ENCODE assay signal across 10 cellular contexts in the genomic region with DNA sequence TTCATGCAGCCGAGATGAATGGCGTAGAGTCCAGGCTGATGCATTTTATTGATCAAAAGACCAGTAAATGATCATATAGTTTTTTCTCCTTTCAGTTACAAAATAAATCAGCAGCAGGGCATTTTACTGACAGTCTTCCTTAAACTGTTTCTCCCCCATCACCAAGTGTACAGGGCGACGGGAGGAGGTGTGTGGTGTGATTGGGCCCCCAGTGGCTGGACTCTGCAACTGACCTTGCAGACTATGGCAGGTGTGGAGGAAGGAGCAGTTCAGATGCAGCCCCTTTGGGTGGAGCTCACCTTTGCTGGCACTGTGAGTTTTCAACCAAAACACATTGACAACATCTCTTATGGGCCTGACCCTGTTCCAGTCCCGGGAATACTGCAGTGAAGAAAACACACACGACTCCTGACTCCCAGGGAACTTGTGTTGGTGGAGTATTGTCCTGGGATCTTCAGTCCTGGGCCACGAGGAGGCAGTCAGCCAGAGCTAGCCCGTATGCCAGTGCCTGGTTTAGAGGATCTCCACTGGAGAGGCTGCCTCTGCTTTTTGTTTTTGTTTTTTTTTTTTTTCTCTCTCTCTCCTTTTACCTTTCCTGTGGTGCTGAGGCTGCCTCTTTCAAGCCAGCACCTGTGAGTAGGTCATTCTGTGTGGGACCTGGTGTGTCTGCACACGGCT. TPM values are rescaled to one million over a fixed set of nuclear protein-coding genes. Genes with fewer than 3 reads are reported as not detected.
DNase-seq lines count a peak whose midpoint lies in the region; ATAC-seq lines count a peak whose summit lies in the region.
"Had no signal": no experiment of that assay in that cellular context is flagged by ENCODE, and none has a peak within 500 bp of the region (broad histone marks: within the 10 kb centered on the region; RNA-seq: fewer than 3 reads in every experiment).

No MANE protein-coding gene starts in this region.

- H3K4me1 Mint-ChIP-seq in activated naive CD8-positive, alpha-beta T cell treated with anti-CD3 and anti-CD28 coated beads, Interleukin-2, amount 50 U/mL, for 24 hours, result peaks cover 48% of the 10 kb centered on the region
- peaks cover 42 to 52% (median 47%) of the 10 kb centered on the region in 3 donors for H3K4me1 Mint-ChIP-seq in naive B cell

- DNase-seq in COLO668 (lab: John Stamatoyannopoulos, UW; ENCODE audit: unreplicated experiment), result peak; percentile 9
- peak; percentile 50 for DNase-seq in HPDE6-E6E7 (ENCODE audit: extremely low spot score)
- DNase-seq in activated naive CD8-positive, alpha-beta T cell treated with anti-CD3 and anti-CD28 coated beads, Interleukin-2, amount 50 U/mL, for 24 hours, result no peak
- no peak for DNase-seq in naive B cell
- no peak for DNase-seq in globus pallidus (ENCODE audit: low spot score)
- DNase-seq in GF-D8 (lab: John Stamatoyannopoulos, UW), result no peak
- DNase-seq in AML-193 (lab: John Stamatoyannopoulos, UW), result no peak

- no peak for ATAC-seq in activated naive CD8-positive, alpha-beta T cell treated with anti-CD3 and anti-CD28 coated beads, Interleukin-2, amount 50 U/mL, for 24 hours
- no peak for ATAC-seq in naive B cell (ENCODE audit: low read depth in 2 of 2)
- no peak for ATAC-seq in GM19455 (IDR thresholded peaks at IDR 0.05; ENCODE audit: unreplicated experiment)
- ATAC-seq: gastroesophageal sphincter had no signal

- no peak overlapping the region for H3K4me3 Mint-ChIP-seq in activated naive CD8-positive, alpha-beta T cell treated with anti-CD3 and anti-CD28 coated beads, Interleukin-2, amount 50 U/mL, for 24 hours
- H3K4me3 Mint-ChIP-seq in naive B cell, result peak overlapping the region in 5 of 8 donors; percentile 14 to 75 (median 39)

- H3K36me3 Mint-ChIP-seq in activated naive CD8-positive, alpha-beta T cell treated with anti-CD3 and anti-CD28 coated beads, Interleukin-2, amount 50 U/mL, for 24 hours (ENCODE audit: low read depth), result peaks cover 2% of the 10 kb centered on the region
- H3K36me3 Mint-ChIP-seq in naive B cell, result no peaks in the 10 kb centered on the region

- H3K9me3 Mint-ChIP-seq in activated naive CD8-positive, alpha-beta T cell treated with anti-CD3 and anti-CD28 coated beads, Interleukin-2, amount 50 U/mL, for 24 hours, result no peaks in the 10 kb centered on the region
- H3K9me3 Mint-ChIP-seq in naive B cell, result no peaks in the 10 kb centered on the region

- no peaks in the 10 kb centered on the region for H3K27me3 Mint-ChIP-seq in activated naive CD8-positive, alpha-beta T cell treated with anti-CD3 and anti-CD28 coated beads, Interleukin-2, amount 50 U/mL, for 24 hours
- peaks cover 0 to 14% (median 0%) of the 10 kb centered on the region in 3 donors for H3K27me3 Mint-ChIP-seq in naive B cell

- H3K27ac Mint-ChIP-seq in activated naive CD8-positive, alpha-beta T cell treated with anti-CD3 and anti-CD28 coated beads, Interleukin-2, amount 50 U/mL, for 24 hours, result peak overlapping the region; percentile 90
- peak overlapping the region in 4 of 6 donors; percentile 44 to 86 (median 82) for H3K27ac Mint-ChIP-seq in naive B cell

RNA-seq across cellular contexts. Expression of gene KIAA0513, which starts 29.8 kb away (rescaled TPM):
- 1 to 10 TPM in 5 of 6 donors, under 1 TPM in 1; 0.89 to 3.1 (median 1.3) TPM for polyA plus RNA-seq in naive B cell (ENCODE audit: low read depth in 6 of 6)

RNA-seq across cellular contexts. Expression of gene ZDHHC7, which starts 46.0 kb away (rescaled TPM):
- polyA plus RNA-seq in naive B cell (ENCODE audit: low read depth in 6 of 6), result 10 to 100 TPM; 29.5 to 41.4 (median 38.2) TPM

RNA-seq across cellular contexts. Expression of gene CIBAR2, which starts 54.9 kb away (rescaled TPM):
- polyA plus RNA-seq in naive B cell (ENCODE audit: low read depth in 6 of 6), result not detected
- polyA plus RNA-seq: urinary bladder had no signal

Comparison
In these comparisons a context has a peak if more than half of its experiments do, and no peak if none do; other contexts are left out.
1. DNase-seq: peak in COLO668 (single experiment) and HPDE6-E6E7 (single experiment); none in activated naive CD8-positive, alpha-beta T cell treated with anti-CD3 and anti-CD28 coated beads, Interleukin-2, amount 50 U/mL, for 24 hours (single experiment), naive B cell (single experiment), globus pallidus (single experiment), GF-D8 (single experiment) and AML-193 (0 of 2).